Comparison of ENCODE assay signal across 1 cellular context in genomic region chr9:89080193-89080592, GRCh38.
TF ChIP-seq lines count a peak whose summit lies in the region.

No MANE protein-coding gene starts in this region.

TF ChIP-seq in GM23338, 12 proteins besides CTCF, POLR2A, EP300 and RAD21 (continued from another document):
- TF ChIP-seq ZNF462 (CRISPR knock-in tag; IDR thresholded peaks at IDR 0.05), result no peak
